In genomic region chr6:166325383-166326042, GRCh38 we compare ENCODE assay signal across 1 cellular context.
TF ChIP-seq lines count a peak whose summit lies in the region.

No MANE protein-coding gene starts in this region.

TF ChIP-seq in GM12878, 131 proteins besides CTCF, POLR2A, EP300 and RAD21 (continued from another document):
- TF ChIP-seq BCL11A (IDR thresholded peaks at IDR 0.05; ENCODE audit: low read depth, low read length) (0 out of 2 replicates have a peak, but pooled peaks have one; percentile 39), CREB1 (IDR thresholded peaks at IDR 0.05; ENCODE audit: low read depth) (peak; percentile 35; the same call in 1 of the 2 replicates), KLF5 (IDR thresholded peaks at IDR 0.05; ENCODE audit: partially characterized antibody) (no peak), BRCA1 (IDR thresholded peaks at IDR 0.05; ENCODE audit: low read depth, low read length) (no peak), JUNB (IDR thresholded peaks at IDR 0.05) (no peak), NR2F1 (conservative IDR thresholded peaks at IDR 0.05) (peak; percentile 45; the same call in 1 of the 2 replicates), RUNX3 (IDR thresholded peaks at IDR 0.05; ENCODE audit: low read length) (peak; percentile 49), SUZ12 (IDR thresholded peaks at IDR 0.05; ENCODE audit: unreplicated experiment) (no peak), CBX5 (IDR thresholded peaks at IDR 0.05; ENCODE audit: low read depth) (no peak), ZNF274 (IDR thresholded peaks at IDR 0.05; ENCODE audit: insufficient read depth, insufficient read length) (no peak), NFIC (IDR thresholded peaks at IDR 0.05; ENCODE audit: low read depth, low read length) (0 out of 2 replicates have a peak, but pooled peaks have one; percentile 30), ZBTB40 (IDR thresholded peaks at IDR 0.05; ENCODE audit: borderline replicate concordance) (no peak), SMC3 (IDR thresholded peaks at IDR 0.05; ENCODE audit: borderline replicate concordance, low read length) (peak; percentile 18; the same call in 1 of the 2 replicates), ATF7 (IDR thresholded peaks at IDR 0.05; ENCODE audit: low read depth) (peak; percentile 47), GATAD2B (conservative IDR thresholded peaks at IDR 0.05; ENCODE audit: low read depth) (peak; percentile 62; the same call in 1 of the 2 replicates), IKZF1 (conservative IDR thresholded peaks at IDR 0.05) (peak; percentile 78), DPF2 (IDR thresholded peaks at IDR 0.05) (0 out of 2 replicates have a peak, but pooled peaks have one; percentile 62), POLR2AphosphoS5 (IDR thresholded peaks at IDR 0.05; ENCODE audit: low read length) (peak; percentile 40; the same call in 1 of the 2 replicates), MXI1 (IDR thresholded peaks at IDR 0.05; ENCODE audit: low read depth, low read length) (peak; percentile 87), SPI1 (IDR thresholded peaks at IDR 0.05; ENCODE audit: borderline replicate concordance, insufficient read depth, low read depth, low read length) (peak; percentile 95), BHLHE40 (IDR thresholded peaks at IDR 0.05; ENCODE audit: borderline replicate concordance in 1 of 2, low read depth in 2 of 2, low read length in 1 of 2) (peak; percentile 45 to 73; a peak in 2 of 4 replicates), EED (IDR thresholded peaks at IDR 0.05; ENCODE audit: low read depth) (no peak), CHD2 (IDR thresholded peaks at IDR 0.05; ENCODE audit: borderline replicate concordance, low read depth, low read length) (peak; percentile 51; the same call in 1 of the 2 replicates), MTA2 (IDR thresholded peaks at IDR 0.05; ENCODE audit: low read depth) (peak; percentile 81), IRF4 (IDR thresholded peaks at IDR 0.05; ENCODE audit: low read depth, low read length) (peak; percentile 60), NBN (IDR thresholded peaks at IDR 0.05) (peak; percentile 84), ZNF687 (IDR thresholded peaks at IDR 0.05) (peak; percentile 53), POU2F2 (IDR thresholded peaks at IDR 0.05; ENCODE audit: borderline replicate concordance, low read depth, low read length) (peak; percentile 49; the same call in 1 of the 3 replicates), IKZF2 (IDR thresholded peaks at IDR 0.05) (peak; percentile 86 to 88; a peak in 3 of 4 replicates), YY1 (IDR thresholded peaks at IDR 0.05; ENCODE audit: low read depth, low read length) (no peak), FOXM1 (IDR thresholded peaks at IDR 0.05; ENCODE audit: low read depth, low read length) (no peak), REST (IDR thresholded peaks at IDR 0.05; ENCODE audit: low read depth, low read length) (no peak), TCF12 (IDR thresholded peaks at IDR 0.05; ENCODE audit: low read depth, low read length) (peak; percentile 55; the same call in 1 of the 2 replicates), PKNOX1 (IDR thresholded peaks at IDR 0.05) (no peak), PAX5 (IDR thresholded peaks at IDR 0.05; ENCODE audit: borderline replicate concordance, low read depth, low read length) (0 out of 2 replicates have a peak, but pooled peaks have one; percentile 13)
- TF ChIP-seq, protein P1, sequence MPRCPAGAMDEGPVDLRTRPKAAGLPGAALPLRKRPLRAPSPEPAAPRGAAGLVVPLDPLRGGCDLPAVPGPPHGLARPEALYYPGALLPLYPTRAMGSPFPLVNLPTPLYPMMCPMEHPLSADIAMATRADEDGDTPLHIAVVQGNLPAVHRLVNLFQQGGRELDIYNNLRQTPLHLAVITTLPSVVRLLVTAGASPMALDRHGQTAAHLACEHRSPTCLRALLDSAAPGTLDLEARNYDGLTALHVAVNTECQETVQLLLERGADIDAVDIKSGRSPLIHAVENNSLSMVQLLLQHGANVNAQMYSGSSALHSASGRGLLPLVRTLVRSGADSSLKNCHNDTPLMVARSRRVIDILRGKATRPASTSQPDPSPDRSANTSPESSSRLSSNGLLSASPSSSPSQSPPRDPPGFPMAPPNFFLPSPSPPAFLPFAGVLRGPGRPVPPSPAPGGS (IDR thresholded peaks at IDR 0.05; ENCODE audit: borderline replicate concordance, insufficient read depth, low read depth, low read length, poor library complexity, severe bottlenecking): peak; percentile 6
- TF ChIP-seq, protein P2, sequence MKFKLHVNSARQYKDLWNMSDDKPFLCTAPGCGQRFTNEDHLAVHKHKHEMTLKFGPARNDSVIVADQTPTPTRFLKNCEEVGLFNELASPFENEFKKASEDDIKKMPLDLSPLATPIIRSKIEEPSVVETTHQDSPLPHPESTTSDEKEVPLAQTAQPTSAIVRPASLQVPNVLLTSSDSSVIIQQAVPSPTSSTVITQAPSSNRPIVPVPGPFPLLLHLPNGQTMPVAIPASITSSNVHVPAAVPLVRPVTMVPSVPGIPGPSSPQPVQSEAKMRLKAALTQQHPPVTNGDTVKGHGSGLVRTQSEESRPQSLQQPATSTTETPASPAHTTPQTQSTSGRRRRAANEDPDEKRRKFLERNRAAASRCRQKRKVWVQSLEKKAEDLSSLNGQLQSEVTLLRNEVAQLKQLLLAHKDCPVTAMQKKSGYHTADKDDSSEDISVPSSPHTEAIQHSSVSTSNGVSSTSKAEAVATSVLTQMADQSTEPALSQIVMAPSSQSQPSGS (IDR thresholded peaks at IDR 0.05; ENCODE audit: low read length): peak; percentile 47; the same call in 1 of the 2 replicates
- TF ChIP-seq, protein P3, sequence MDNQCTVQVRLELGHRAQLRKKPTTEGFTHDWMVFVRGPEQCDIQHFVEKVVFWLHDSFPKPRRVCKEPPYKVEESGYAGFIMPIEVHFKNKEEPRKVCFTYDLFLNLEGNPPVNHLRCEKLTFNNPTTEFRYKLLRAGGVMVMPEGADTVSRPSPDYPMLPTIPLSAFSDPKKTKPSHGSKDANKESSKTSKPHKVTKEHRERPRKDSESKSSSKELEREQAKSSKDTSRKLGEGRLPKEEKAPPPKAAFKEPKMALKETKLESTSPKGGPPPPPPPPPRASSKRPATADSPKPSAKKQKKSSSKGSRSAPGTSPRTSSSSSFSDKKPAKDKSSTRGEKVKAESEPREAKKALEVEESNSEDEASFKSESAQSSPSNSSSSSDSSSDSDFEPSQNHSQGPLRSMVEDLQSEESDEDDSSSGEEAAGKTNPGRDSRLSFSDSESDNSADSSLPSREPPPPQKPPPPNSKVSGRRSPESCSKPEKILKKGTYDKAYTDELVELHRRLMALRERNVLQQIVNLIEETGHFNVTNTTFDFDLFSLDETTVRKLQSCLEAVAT (IDR thresholded peaks at IDR 0.05): peak; percentile 74; the same call in 1 of the 2 replicates
